In genomic region chr6:52984247-52984646, GRCh38 we compare ENCODE assay signal across 8 cellular contexts. TPM values are rescaled to one million over a fixed set of nuclear protein-coding genes. Genes with fewer than 3 reads are reported as not detected.
DNase-seq lines count a peak whose midpoint lies in the region; ATAC-seq and TF ChIP-seq lines count a peak whose summit lies in the region.

No MANE protein-coding gene starts in this region.

- H3K9me3 Mint-ChIP-seq in activated T-helper 2 cell treated with anti-CD3 and anti-CD28 coated beads, Interferon-gamma antibody, Interleukin-2, Interleukin-4, amounts not matched to agents 10 μg/mL and 5 μg/mL and 100 μg/mL, durations not matched to agents 14 hours and 24 hours and 36 hours: no peaks in the 10 kb centered on the region

- ATAC-seq in GM19395 (IDR thresholded peaks at IDR 0.05; ENCODE audit: unreplicated experiment) (peak; percentile 83), HG03558 (IDR thresholded peaks at IDR 0.05; ENCODE audit: extremely low read depth, unreplicated experiment) (peak; percentile 67), heart left ventricle (no peak)

- H3K36me3 ChIP-seq in BLaER1 (no peaks in the 10 kb centered on the region), tibial nerve (peaks cover 0 to 70% (median 0%) of the 10 kb centered on the region in 3 donors), heart left ventricle (peaks cover 0 to 58% (median 19%) of the 10 kb centered on the region in 9 donors)

- H3K4me3 Mint-ChIP-seq in activated T-helper 2 cell treated with anti-CD3 and anti-CD28 coated beads, Interferon-gamma antibody, Interleukin-2, Interleukin-4, amounts not matched to agents 10 μg/mL and 5 μg/mL and 100 μg/mL, durations not matched to agents 14 hours and 24 hours and 36 hours (ENCODE audit: low read depth): peak overlapping the region; percentile 37

- H3K27me3 ChIP-seq in BLaER1 (peaks cover 15% of the 10 kb centered on the region; the same call in 1 of the 2 replicates), tibial nerve (no peaks in the 10 kb centered on the region), heart left ventricle (no peaks in the 10 kb centered on the region)

- H3K4me1 Mint-ChIP-seq in activated T-helper 2 cell treated with anti-CD3 and anti-CD28 coated beads, Interferon-gamma antibody, Interleukin-2, Interleukin-4, amounts not matched to agents 10 μg/mL and 5 μg/mL and 100 μg/mL, durations not matched to agents 14 hours and 24 hours and 36 hours (ENCODE audit: low read depth): peaks cover 73% of the 10 kb centered on the region

- H3K27ac Mint-ChIP-seq in activated T-helper 2 cell treated with anti-CD3 and anti-CD28 coated beads, Interferon-gamma antibody, Interleukin-2, Interleukin-4, amounts not matched to agents 10 μg/mL and 5 μg/mL and 100 μg/mL, durations not matched to agents 14 hours and 24 hours and 36 hours: peak overlapping the region; percentile 90

- H3K36me3 Mint-ChIP-seq in activated T-helper 2 cell treated with anti-CD3 and anti-CD28 coated beads, Interferon-gamma antibody, Interleukin-2, Interleukin-4, amounts not matched to agents 10 μg/mL and 5 μg/mL and 100 μg/mL, durations not matched to agents 14 hours and 24 hours and 36 hours (ENCODE audit: low read depth): peaks cover 82% of the 10 kb centered on the region

- H3K27me3 Mint-ChIP-seq in activated T-helper 2 cell treated with anti-CD3 and anti-CD28 coated beads, Interferon-gamma antibody, Interleukin-2, Interleukin-4, amounts not matched to agents 10 μg/mL and 5 μg/mL and 100 μg/mL, durations not matched to agents 14 hours and 24 hours and 36 hours (ENCODE audit: low read depth): no peaks in the 10 kb centered on the region

- H3K4me3 ChIP-seq in BLaER1 (no peak overlapping the region), tibial nerve (no peak overlapping the region), heart left ventricle (no peak overlapping the region)

- peaks cover 26% of the 10 kb centered on the region for H3K4me1 ChIP-seq in BLaER1
- no peaks in the 10 kb centered on the region for H3K4me1 ChIP-seq in tibial nerve
- H3K4me1 ChIP-seq in heart left ventricle: peaks cover 0 to 17% (median 0%) of the 10 kb centered on the region in 12 donors

- H3K27ac ChIP-seq in BLaER1 (no peak overlapping the region), tibial nerve (no peak overlapping the region), heart left ventricle (no peak overlapping the region)

- intact Hi-C loops in activated T-helper 2 cell treated with anti-CD3 and anti-CD28 coated beads, Interferon-gamma antibody, Interleukin-2, Interleukin-4, amounts not matched to agents 10 μg/mL and 5 μg/mL and 100 μg/mL, durations not matched to agents 14 hours and 24 hours and 36 hours (cut with micrococcal nuclease): loop anchor here (1.0 to 5.0 kb wide), 5 partner anchors 8 to 702 kb away; partner anchors contain the start of genes GCLC, GSTA4 and MCM3
- intact Hi-C loops in heart left ventricle (cut with DNase I): loop anchor here in 1 of 10 donors (10.0 kb wide), 1 partner anchor 109 kb away; no protein-coding TSS in a partner anchor

- DNase-seq in activated T-helper 2 cell treated with anti-CD3 and anti-CD28 coated beads, Interferon-gamma antibody, Interleukin-2, Interleukin-4, amounts not matched to agents 10 μg/mL and 5 μg/mL and 100 μg/mL, durations not matched to agents 14 hours and 24 hours and 36 hours (ENCODE audit: low spot score): peak; percentile 43
- DNase-seq in cerebellar nuclear complex (lab: John Stamatoyannopoulos, UW) (no peak), NCI-H2171 treated with DMSO at 0.1 percent for 48 hours (lab: John Stamatoyannopoulos, UW) (no peak), tibial nerve (ENCODE audit: low spot score in 2 of 2) (no peak), heart left ventricle (no peak)

- H3K9me3 ChIP-seq in BLaER1 (no peaks in the 10 kb centered on the region), tibial nerve (no peaks in the 10 kb centered on the region), heart left ventricle (no peaks in the 10 kb centered on the region)

- TF ChIP-seq POLR2A in tibial nerve (IDR thresholded peaks at IDR 0.05): no peak
- no peak for TF ChIP-seq POLR2A in heart left ventricle (IDR thresholded peaks at IDR 0.05)

- peak overlapping the region; percentile 81 for H3K4me2 ChIP-seq in BLaER1

- no peak for TF ChIP-seq EP300 in tibial nerve (IDR thresholded peaks at IDR 0.05)

- H4K20me1 ChIP-seq in BLaER1: peaks cover 23% of the 10 kb centered on the region

- H3K9ac ChIP-seq in BLaER1: no peak overlapping the region

- 82 to 87% methylated on average over 3 of the region's 3 CpGs for WGBS in tibial nerve, 2 donors
- 80 to 97% (median 92%) methylated on average over 3 of the region's 3 CpGs for WGBS in heart left ventricle, 4 donors

- TF ChIP-seq CTCF in tibial nerve (IDR thresholded peaks at IDR 0.05) (no peak), heart left ventricle (IDR thresholded peaks at IDR 0.05) (no peak)

RNA-seq across cellular contexts. Expression of gene GSTA4, which starts 10.8 kb away (rescaled TPM):
- total RNA-seq in activated T-helper 2 cell treated with anti-CD3 and anti-CD28 coated beads, Interferon-gamma antibody, Interleukin-2, Interleukin-4, amounts not matched to agents 10 μg/mL and 5 μg/mL and 100 μg/mL, durations not matched to agents 14 hours and 24 hours and 36 hours: 69.7 and 70.2 TPM in 2 replicates
- total RNA-seq in tibial nerve: 10 to 100 TPM; 24.3 to 34.7 (median 29.1) TPM
- 10 to 100 TPM in 8 of 9 donors, 1 to 10 TPM in 1; 8.5 to 17.0 (median 12.5) TPM for total RNA-seq in heart left ventricle
- polyA plus RNA-seq in heart left ventricle: 10 to 100 TPM in 1 of 2 donors, 1 to 10 TPM in 1; 9.8 to 10.5 TPM

Comparison
In these comparisons a context has a peak if more than half of its experiments do, and no peak if none do; other contexts are left out.
1. ATAC-seq: peak in GM19395 (single experiment) and HG03558 (single experiment); none in heart left ventricle (0 of 4).